10 cellular contexts compared by ENCODE assay signal in the genomic region with DNA sequence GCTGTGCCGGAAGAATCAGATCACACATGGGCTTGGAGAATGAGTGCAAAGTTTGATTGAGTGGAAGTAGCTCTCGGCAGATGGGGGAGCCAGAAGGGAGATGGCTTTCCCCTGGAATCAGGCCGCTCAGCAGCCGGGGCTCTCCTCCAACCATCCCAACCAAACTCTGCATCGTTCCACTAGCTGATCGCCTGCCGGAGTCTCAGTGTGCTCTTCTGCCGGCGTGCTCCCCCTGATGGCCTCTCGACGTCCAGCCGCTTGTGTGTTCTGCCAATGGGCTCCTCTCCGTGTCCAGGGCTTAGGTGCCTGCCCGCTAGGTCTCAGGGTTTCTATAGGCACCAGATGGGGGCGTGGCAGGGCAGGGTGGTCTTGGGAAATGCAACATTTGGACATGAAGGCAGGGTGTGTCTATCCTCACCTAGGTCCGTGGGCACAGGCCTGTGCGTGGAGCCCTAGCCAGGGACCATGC. TPM values are rescaled to one million over a fixed set of nuclear protein-coding genes. Genes with fewer than 3 reads are reported as not detected.
DNase-seq lines count a peak whose midpoint lies in the region; ATAC-seq and TF ChIP-seq lines count a peak whose summit lies in the region.
"Had no signal": no experiment of that assay in that cellular context is flagged by ENCODE, and none has a peak within 500 bp of the region (broad histone marks: within the 10 kb centered on the region; RNA-seq: fewer than 3 reads in every experiment).

No MANE protein-coding gene starts in this region.

- H3K27ac ChIP-seq in adrenal gland: no peak overlapping the region
- H3K27ac ChIP-seq in sigmoid colon: no peak overlapping the region

- no peak overlapping the region for H3K4me3 ChIP-seq in adrenal gland
- H3K4me3 ChIP-seq in sigmoid colon: no peak overlapping the region

- no peak overlapping the region for H3K27ac Mint-ChIP-seq in effector memory CD8-positive, alpha-beta T cell

- no peaks in the 10 kb centered on the region for H3K9me3 ChIP-seq in adrenal gland (replicated peaks in 1 of 3)
- no peaks in the 10 kb centered on the region for H3K9me3 ChIP-seq in sigmoid colon

- TF ChIP-seq POLR2A in adrenal gland (IDR thresholded peaks at IDR 0.05) (no peak), sigmoid colon (IDR thresholded peaks at IDR 0.05) (no peak)

- H3K36me3 Mint-ChIP-seq in effector memory CD8-positive, alpha-beta T cell (ENCODE audit: insufficient read depth): no peaks in the 10 kb centered on the region

- H3K27me3 ChIP-seq in adrenal gland (peaks cover 4% of the 10 kb centered on the region), sigmoid colon (peaks cover 0 to 49% (median 12%) of the 10 kb centered on the region in 3 donors)

- H3K27me3 Mint-ChIP-seq in effector memory CD8-positive, alpha-beta T cell: peaks cover 37 to 57% of the 10 kb centered on the region in 2 donors

- H3K4me1 Mint-ChIP-seq in effector memory CD8-positive, alpha-beta T cell (ENCODE audit: low read depth in 2 of 2): peaks cover 4% of the 10 kb centered on the region in 2 donors

- H3K9me3 Mint-ChIP-seq in effector memory CD8-positive, alpha-beta T cell: no peaks in the 10 kb centered on the region

- intact Hi-C loops in adrenal gland (cut with DNase I): loop anchor here in 1 of 2 donors (5.0 kb wide), 2 partner anchors 49 to 174 kb away; no protein-coding TSS in a partner anchor
- intact Hi-C loops in left ventricle myocardium superior (cut with micrococcal nuclease): no loop called here
- intact Hi-C loops in sigmoid colon (cut with DNase I): loop anchor here (1.0 to 5.0 kb wide), 2 partner anchors 49 to 175 kb away; no protein-coding TSS in a partner anchor

- peak; percentile 15 to 60 (median 52) for TF ChIP-seq CTCF in adrenal gland (IDR thresholded peaks at IDR 0.05)
- TF ChIP-seq CTCF in sigmoid colon (IDR thresholded peaks at IDR 0.05): peak; percentile 20 to 54 (median 44)

- WGBS in adrenal gland, 4 donors: 8 to 17% (median 14%) methylated on average over 13 to 17 of the region's 17 CpGs
- WGBS in sigmoid colon, 2 donors: 12 to 15% methylated on average over 17 of the region's 17 CpGs

- DNase-seq in NCI-H748 (lab: John Stamatoyannopoulos, UW; ENCODE audit: unreplicated experiment) (peak; percentile 13), NCI-H748 treated with DMSO at 0.1 percent for 48 hours (lab: John Stamatoyannopoulos, UW) (no peak), adrenal gland (peak; percentile 38 to 75 (median 66)), left ventricle myocardium superior (peak; percentile 78), sigmoid colon (peak; percentile 78)
- DNase-seq in effector memory CD8-positive, alpha-beta T cell: no peak

- H3K36me3 ChIP-seq in adrenal gland (replicated peaks in 1 of 2) (no peaks in the 10 kb centered on the region), sigmoid colon (no peaks in the 10 kb centered on the region)

- H3K4me1 ChIP-seq in adrenal gland (replicated peaks in 1 of 2): no peaks in the 10 kb centered on the region
- peaks cover 0 to 4% (median 0%) of the 10 kb centered on the region in 4 donors for H3K4me1 ChIP-seq in sigmoid colon

- TF ChIP-seq EP300 in sigmoid colon (IDR thresholded peaks at IDR 0.05): no peak

- no peak overlapping the region for H3K4me3 Mint-ChIP-seq in effector memory CD8-positive, alpha-beta T cell

- peak; percentile 88 for ATAC-seq in left ventricle myocardium superior
- no peak for ATAC-seq in GM19455 (IDR thresholded peaks at IDR 0.05; ENCODE audit: unreplicated experiment)
- ATAC-seq in effector memory CD8-positive, alpha-beta T cell (replicated peaks): no peak
- ATAC-seq in GM18867 (IDR thresholded peaks at IDR 0.05; ENCODE audit: unreplicated experiment): no peak

RNA-seq across cellular contexts. Expression of a gene that starts 4.9 kb away (rescaled TPM):
- total RNA-seq in adrenal gland (1 to 10 TPM in 3 of 8 donors, under 1 TPM in 1, not detected in 4; 0.28 to 1.1 (median 1.1) TPM), left ventricle myocardium superior (not detected), sigmoid colon (1 to 10 TPM in 1 of 4 donors, under 1 TPM in 1, not detected in 2; 0.71 to 1.2 TPM)
- polyA plus RNA-seq in adrenal gland (1 to 10 TPM in 1 of 3 donors, under 1 TPM in 1, not detected in 1; 0.81 to 1.2 TPM), sigmoid colon (under 1 TPM in 2 of 3 donors, not detected in 1; 0.15 to 0.60 TPM)
- total RNA-seq: skeletal muscle tissue; T-helper 2 cell treated with Interferon-gamma antibody and Interleukin-4, amounts not matched to agents 100 ng/mL and 5 ng/mL, for 36 hours had no signal

RNA-seq across cellular contexts. Expression of a gene that starts 14.9 kb away (rescaled TPM):
- total RNA-seq in adrenal gland: 10 to 100 TPM; 19.5 to 41.9 (median 34.7) TPM
- 10 to 100 TPM; 27.6 to 38.0 (median 29.9) TPM for polyA plus RNA-seq in adrenal gland
- 24.3 TPM for total RNA-seq in left ventricle myocardium superior
- total RNA-seq in sigmoid colon: 10 to 100 TPM; 20.2 to 25.0 (median 23.4) TPM
- 10 to 100 TPM; 15.3 to 22.5 (median 16.2) TPM for polyA plus RNA-seq in sigmoid colon

RNA-seq across cellular contexts. Expression of a gene that starts 23.4 kb away (rescaled TPM):
- total RNA-seq in adrenal gland (under 1 TPM in 2 of 8 donors, not detected in 6; 0.15 to 0.28 TPM), left ventricle myocardium superior (not detected), sigmoid colon (1 to 10 TPM in 2 of 4 donors, under 1 TPM in 2; 0.33 to 4.4 (median 2.3) TPM)
- polyA plus RNA-seq in adrenal gland (under 1 TPM; 0.31 to 0.64 (median 0.40) TPM), sigmoid colon (under 1 TPM in 1 of 3 donors, not detected in 2; 0.73 TPM)
- total RNA-seq: T-helper 2 cell treated with Interferon-gamma antibody and Interleukin-4, amounts not matched to agents 100 ng/mL and 5 ng/mL, for 36 hours had no signal

RNA-seq across cellular contexts. Expression of a gene that starts 41.8 kb away (rescaled TPM):
- total RNA-seq in adrenal gland (10 to 100 TPM; 13.0 to 94.8 (median 61.5) TPM), left ventricle myocardium superior (30.9 TPM), sigmoid colon (10 to 100 TPM; 20.3 to 53.7 (median 34.4) TPM)
- polyA plus RNA-seq in adrenal gland (100 to 1,000 TPM in 2 of 3 donors, 10 to 100 TPM in 1; 17.0 to 286 (median 123) TPM), sigmoid colon (100 to 1,000 TPM in 1 of 3 donors, 10 to 100 TPM in 2; 19.8 to 109 (median 24.3) TPM)

Comparison
In these comparisons a context has a peak if more than half of its experiments do, and no peak if none do; other contexts are left out.
1. DNase-seq: peak in NCI-H748 (single experiment), adrenal gland (7 of 7), left ventricle myocardium superior (single experiment) and sigmoid colon (single experiment); none in NCI-H748 treated with DMSO at 0.1 percent for 48 hours (single experiment) and effector memory CD8-positive, alpha-beta T cell (0 of 3).